Comparison of ENCODE assay signal across 2 cellular contexts in genomic region chr9:969693-970309, GRCh38.
A peak's percentile ranks its signal among the peaks of the same experiment; 100 is the strongest.
TF ChIP-seq lines count a peak whose summit lies in the region.

No MANE protein-coding gene starts in this region.

TF ChIP-seq in GM23338, 12 proteins besides CTCF, POLR2A, EP300 and RAD21:
- TF ChIP-seq EZH2phosphoT487 (IDR thresholded peaks at IDR 0.05; ENCODE audit: unreplicated experiment) (peak; percentile 79), STAT1 (IDR thresholded peaks at IDR 0.05; ENCODE audit: unreplicated experiment) (no peak), EZH2 (IDR thresholded peaks at IDR 0.05; ENCODE audit: low read depth, unreplicated experiment) (peak; percentile 81)

TF ChIP-seq in H1, 55 proteins besides CTCF, POLR2A, EP300 and RAD21:
- no peak for TF ChIP-seq ASH2L (IDR thresholded peaks at IDR 0.05; ENCODE audit: low read length)
- peak; percentile 87 for TF ChIP-seq SUZ12 (IDR thresholded peaks at IDR 0.05; ENCODE audit: low read length)
- no peak for TF ChIP-seq E2F6 (IDR thresholded peaks at IDR 0.05)
- TF ChIP-seq MAX (IDR thresholded peaks at IDR 0.05), result peak; percentile 20; the same call in 1 of the 2 replicates
- no peak for TF ChIP-seq SP1 (IDR thresholded peaks at IDR 0.05; ENCODE audit: low read depth, low read length)
- no peak for TF ChIP-seq RFX5 (IDR thresholded peaks at IDR 0.05; ENCODE audit: borderline replicate concordance, low read depth, low read length)
- TF ChIP-seq RNF2 (IDR thresholded peaks at IDR 0.05; ENCODE audit: borderline replicate concordance, low read depth, low read length, missing control alignments, poor library complexity, severe bottlenecking), result peak; percentile 96
- peak; percentile 29 for TF ChIP-seq KDM4A (IDR thresholded peaks at IDR 0.05; ENCODE audit: low read depth, low read length, severe bottlenecking)
- no peak for TF ChIP-seq GABPA (IDR thresholded peaks at IDR 0.05; ENCODE audit: borderline replicate concordance, insufficient read depth, low read length)
- TF ChIP-seq CREB1 (IDR thresholded peaks at IDR 0.05), result no peak
- peak; percentile 36 for TF ChIP-seq CTBP2 (IDR thresholded peaks at IDR 0.05; ENCODE audit: borderline replicate concordance, insufficient read depth, insufficient read length, low read length)
- no peak for TF ChIP-seq SIN3A (conservative IDR thresholded peaks at IDR 0.05 in 1 of 2, IDR thresholded peaks at IDR 0.05 in 1 of 2; ENCODE audit: low read depth in 1 of 2, low read length in 2 of 2)
- TF ChIP-seq EZH2 (IDR thresholded peaks at IDR 0.05; ENCODE audit: low read depth, low read length, severe bottlenecking), result peak; percentile 97
